8 cellular contexts compared by ENCODE assay signal in the genomic region with DNA sequence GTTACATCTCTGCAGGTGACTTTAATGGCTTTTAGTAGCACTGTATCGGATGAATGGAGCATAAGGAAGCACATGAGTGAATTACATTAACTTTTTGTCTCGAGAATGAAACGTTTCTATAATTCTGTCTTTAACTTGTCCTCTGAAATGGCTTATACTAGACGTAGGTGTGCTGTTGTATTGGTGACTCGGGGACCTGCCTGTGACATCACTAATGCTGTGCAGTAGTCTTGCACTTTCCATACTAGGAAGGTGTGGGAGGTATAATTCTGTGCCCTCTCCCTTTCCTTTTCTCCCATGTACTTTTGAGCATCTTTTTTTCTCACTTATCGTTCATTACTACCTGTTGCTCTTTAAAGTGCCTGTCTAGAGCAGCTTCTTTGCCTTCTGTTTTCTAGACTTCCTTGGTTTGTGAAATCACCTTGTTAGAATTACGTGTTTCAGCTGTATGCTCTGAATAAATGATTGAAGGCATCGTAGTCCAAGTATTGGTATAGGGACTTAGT. TPM values are rescaled to one million over a fixed set of nuclear protein-coding genes. Genes with fewer than 3 reads are reported as not detected.
DNase-seq lines count a peak whose midpoint lies in the region; ATAC-seq and TF ChIP-seq lines count a peak whose summit lies in the region.

No MANE protein-coding gene starts in this region.

- H3K36me3 Mint-ChIP-seq in CD8-positive, alpha-beta T cell: peaks cover 20% of the 10 kb centered on the region

- POLR2A ChIA-PET in CD8-positive, alpha-beta T cell (lab: Charles Lee): interaction anchor here (2.0 kb wide), 1 partner anchor 10 kb away, joined by 6 read pairs; no protein-coding TSS in a partner anchor

- no peaks in the 10 kb centered on the region for H3K9me3 Mint-ChIP-seq in CD8-positive, alpha-beta T cell

- H3K4me3 Mint-ChIP-seq in CD8-positive, alpha-beta T cell: peak overlapping the region; percentile 91

- intact Hi-C loops in CD8-positive, alpha-beta T cell (cut with DNase I, micrococcal nuclease): loop anchor here (2.0 to 10.0 kb wide), 15 partner anchors 79 to 1836 kb away; a partner anchor contains a TSS
- intact Hi-C loops in prostate gland (cut with DNase I): no loop called here

- H3K27ac ChIP-seq in CD8-positive, alpha-beta T cell (ENCODE audit: low read depth, low read length): peak overlapping the region; percentile 100
- H3K27ac ChIP-seq in SU-DHL-6 (ENCODE audit: low read depth, low read length) (0 out of 2 replicates have a peak overlapping the region, but pooled peaks have one; percentile 52), prostate gland (peak overlapping the region; percentile 91 to 92)

- peaks cover 55% of the 10 kb centered on the region for H3K79me2 ChIP-seq in SU-DHL-6 (ENCODE audit: insufficient read depth, low read length)

- peaks cover 21% of the 10 kb centered on the region for H3K4me1 ChIP-seq in CD8-positive, alpha-beta T cell (ENCODE audit: insufficient read depth, low read length)
- peaks cover 3% of the 10 kb centered on the region for H3K4me1 ChIP-seq in prostate gland (replicated peaks)

- 0 out of 2 replicates have a peak, but pooled peaks cover 4% of the 10 kb centered on the region for H4K20me1 ChIP-seq in SU-DHL-6 (ENCODE audit: low read depth, low read length)

- H3K4me3 ChIP-seq in CD8-positive, alpha-beta T cell (ENCODE audit: low read depth, low read length): peak overlapping the region; percentile 99
- peak overlapping the region; percentile 74 for H3K4me3 ChIP-seq in H7 (ENCODE audit: insufficient read depth, low read depth, low read length)
- peak overlapping the region; percentile 86 for H3K4me3 ChIP-seq in SU-DHL-6 (ENCODE audit: insufficient read depth, low read length, poor library complexity, severe bottlenecking)
- H3K4me3 ChIP-seq in prostate gland: peak overlapping the region; percentile 88 to 94

- H3K4me1 Mint-ChIP-seq in CD8-positive, alpha-beta T cell (ENCODE audit: low read depth): peaks cover 52% of the 10 kb centered on the region

- CTCF ChIA-PET in CD8-positive, alpha-beta T cell (lab: Charles Lee): no interaction called here

- whole genome bisulfite sequencing in prostate gland: 40% methylated on average over 8 of the region's 8 CpGs

- H3K9me3 ChIP-seq in CD8-positive, alpha-beta T cell (ENCODE audit: low read length): no peaks in the 10 kb centered on the region
- H3K9me3 ChIP-seq in SU-DHL-6 (ENCODE audit: insufficient read depth, low read length) (no peaks in the 10 kb centered on the region), prostate gland (no peaks in the 10 kb centered on the region)

- peak; percentile 12 for ATAC-seq in CD8-positive, alpha-beta T cell

- no peaks in the 10 kb centered on the region for H3K27me3 ChIP-seq in CD8-positive, alpha-beta T cell (ENCODE audit: insufficient read depth, low read length)
- H3K27me3 ChIP-seq in H7 (ENCODE audit: control insufficient read depth, insufficient read depth, low read length) (no peaks in the 10 kb centered on the region), SU-DHL-6 (ENCODE audit: low read length) (no peaks in the 10 kb centered on the region), prostate gland (replicated peaks; ENCODE audit: insufficient read depth) (no peaks in the 10 kb centered on the region)

- TF ChIP-seq CTCF in CD8-positive, alpha-beta T cell (IDR thresholded peaks at IDR 0.05): no peak
- TF ChIP-seq CTCF in SU-DHL-6 (IDR thresholded peaks at IDR 0.05; ENCODE audit: insufficient read depth, low read length, poor library complexity, severe bottlenecking) (no peak), prostate gland (IDR thresholded peaks at IDR 0.05) (no peak)

- H3K27ac Mint-ChIP-seq in CD8-positive, alpha-beta T cell: peak overlapping the region; percentile 99

- peak overlapping the region; percentile 91 for H3K9ac ChIP-seq in SU-DHL-6 (ENCODE audit: low read length)

- no peaks in the 10 kb centered on the region for H3K27me3 Mint-ChIP-seq in CD8-positive, alpha-beta T cell (ENCODE audit: low read depth)

- H3K4me2 ChIP-seq in SU-DHL-6 (ENCODE audit: low read depth, low read length, poor library complexity, severe bottlenecking): peak overlapping the region; percentile 92

- H3K9me2 ChIP-seq in SU-DHL-6 (replicated peaks; ENCODE audit: insufficient read depth, low read length): no peaks in the 10 kb centered on the region

- H3K36me3 ChIP-seq in CD8-positive, alpha-beta T cell (ENCODE audit: insufficient read depth, low read length): no peaks in the 10 kb centered on the region
- H3K36me3 ChIP-seq in H7 (replicated peaks; ENCODE audit: control insufficient read depth, insufficient read depth, low read length): no peaks in the 10 kb centered on the region
- H3K36me3 ChIP-seq in SU-DHL-6 (ENCODE audit: low read length): peaks cover 4% of the 10 kb centered on the region; the same call in 1 of the 2 replicates
- no peaks in the 10 kb centered on the region for H3K36me3 ChIP-seq in prostate gland

- H3F3A ChIP-seq in SU-DHL-6 (ENCODE audit: insufficient read depth): 0 out of 2 replicates have a peak, but pooled peaks cover 2% of the 10 kb centered on the region

- peak overlapping the region; percentile 93 for H2AFZ ChIP-seq in SU-DHL-6 (ENCODE audit: low read depth, low read length, severe bottlenecking)

- no peak for TF ChIP-seq POLR2A in erythroblast (IDR thresholded peaks at IDR 0.05; ENCODE audit: low read length)
- TF ChIP-seq POLR2A in prostate gland (IDR thresholded peaks at IDR 0.05): no peak

- no peak for DNase-seq in CD8-positive, alpha-beta T cell
- DNase-seq in H7 (no peak), erythroblast (lab: John Stamatoyannopoulos, UW) (peak; percentile 37 to 60), prostate gland (ENCODE audit: low spot score) (no peak), SIG-M5 treated with dmso at 0.1 percent for 504 hours (lab: John Stamatoyannopoulos, UW; ENCODE audit: unreplicated experiment) (no peak), NCI-H2029 (lab: John Stamatoyannopoulos, UW) (no peak), MV-4-11 (lab: John Stamatoyannopoulos, UW) (no peak)

RNA-seq across cellular contexts. Expression of a gene that starts 1.2 kb away (rescaled TPM):
- 10 to 100 TPM; 26.7 to 27.8 TPM for total RNA-seq in CD8-positive, alpha-beta T cell
- total RNA-seq in H7 (2014; rRNA removed; shearing (Covaris generic)): 32.4 and 50.7 TPM in 2 replicates
- total RNA-seq in prostate gland: 10 to 100 TPM; 22.8 to 29.8 TPM

Comparison
In these comparisons a context has a peak if more than half of its experiments do, and no peak if none do; other contexts are left out.
1. DNase-seq: peak in erythroblast (2 of 2); none in CD8-positive, alpha-beta T cell (0 of 7), H7 (single experiment), prostate gland (single experiment), SIG-M5 treated with dmso at 0.1 percent for 504 hours (single experiment), NCI-H2029 (single experiment) and MV-4-11 (single experiment).
2. Peak in every context shown above with its lines, with median percentiles within 50 percentile points of each other: H3K27ac ChIP-seq and H3K4me3 ChIP-seq.